8 cellular contexts compared by ENCODE assay signal in the genomic region with DNA sequence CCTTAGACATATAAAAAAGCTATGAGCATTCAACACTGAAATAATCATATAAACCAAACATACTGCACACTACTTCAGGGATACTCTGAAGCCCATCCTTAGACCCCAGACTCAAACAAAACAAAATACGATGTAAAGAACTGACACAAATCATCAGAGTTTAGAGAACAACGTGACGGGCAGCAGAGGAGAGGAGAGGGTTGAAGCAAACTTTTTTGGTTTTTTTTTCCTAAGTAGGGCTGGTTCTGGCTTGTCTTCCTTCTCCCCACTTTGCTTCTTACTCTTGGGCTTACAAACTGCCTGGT. TPM values are rescaled to one million over a fixed set of nuclear protein-coding genes. Genes with fewer than 3 reads are reported as not detected.
DNase-seq lines count a peak whose midpoint lies in the region; ATAC-seq, FAIRE-seq and TF ChIP-seq lines count a peak whose summit lies in the region.

No MANE protein-coding gene starts in this region.

- no peak for ATAC-seq in naive thymus-derived CD4-positive, alpha-beta T cell
- no peak for ATAC-seq in HG02885 (IDR thresholded peaks at IDR 0.05; ENCODE audit: poor library complexity, unreplicated experiment)
- ATAC-seq in HG03139 (IDR thresholded peaks at IDR 0.05; ENCODE audit: unreplicated experiment) = no peak

- no peaks in the 10 kb centered on the region for H3K27me3 Mint-ChIP-seq in IgD-negative memory B cell
- peaks cover 0 to 9% (median 0%) of the 10 kb centered on the region in 5 donors for H3K27me3 Mint-ChIP-seq in naive thymus-derived CD4-positive, alpha-beta T cell

- H3K4me1 Mint-ChIP-seq in IgD-negative memory B cell = peaks cover 30 to 41% (median 36%) of the 10 kb centered on the region in 3 donors
- peaks cover 14 to 28% (median 24%) of the 10 kb centered on the region in 7 donors for H3K4me1 Mint-ChIP-seq in naive thymus-derived CD4-positive, alpha-beta T cell

- H3K4me1 ChIP-seq in naive thymus-derived CD4-positive, alpha-beta T cell (ENCODE audit: control insufficient read depth in 2 of 2, insufficient read depth in 2 of 2, low read length in 2 of 2) = peaks cover 5 to 13% of the 10 kb centered on the region in 2 donors

- CTCF ChIA-PET in naive thymus-derived CD4-positive, alpha-beta T cell (lab: Charles Lee) = interaction anchor here (1.1 kb wide), 1 partner anchor 512 kb away, joined by 3 read pairs; no protein-coding TSS in a partner anchor

- no peak for DNase-seq in AG10803 (ENCODE audit: low read depth)
- peak in 1 of 9 donors; percentile 3 for DNase-seq in naive thymus-derived CD4-positive, alpha-beta T cell
- DNase-seq in HTR-8/SVneo (ENCODE audit: insufficient read length, low spot score) = no peak
- no peak for DNase-seq in foreskin melanocyte

- no peaks in the 10 kb centered on the region for H3K36me3 ChIP-seq in naive thymus-derived CD4-positive, alpha-beta T cell (ENCODE audit: control insufficient read depth in 2 of 3, insufficient read depth in 3 of 3, low read length in 3 of 3)

- H3K27me3 ChIP-seq in naive thymus-derived CD4-positive, alpha-beta T cell (ENCODE audit: control insufficient read depth in 2 of 2, insufficient read depth in 2 of 2, low read length in 2 of 2) = no peaks in the 10 kb centered on the region

- peak overlapping the region; percentile 83 to 98 (median 92) for H3K4me3 Mint-ChIP-seq in IgD-negative memory B cell
- peak overlapping the region; percentile 81 to 99 (median 95) for H3K4me3 Mint-ChIP-seq in naive thymus-derived CD4-positive, alpha-beta T cell

- POLR2A ChIA-PET in naive thymus-derived CD4-positive, alpha-beta T cell (lab: Charles Lee) = interaction anchor here (0.6 to 1.6 kb wide), 3 partner anchors 511 to 1602 kb away, joined by 3 to 5 read pairs (median 3); a partner anchor contains a TSS

- peak overlapping the region; percentile 87 to 98 (median 97) for H3K27ac Mint-ChIP-seq in IgD-negative memory B cell
- peak overlapping the region; percentile 90 to 100 (median 98) for H3K27ac Mint-ChIP-seq in naive thymus-derived CD4-positive, alpha-beta T cell

- TF ChIP-seq CTCF in AG10803 (conservative IDR thresholded peaks at IDR 0.05; ENCODE audit: low read length) = no peak

- no peaks in the 10 kb centered on the region for H3K36me3 Mint-ChIP-seq in IgD-negative memory B cell
- H3K36me3 Mint-ChIP-seq in naive thymus-derived CD4-positive, alpha-beta T cell = peaks cover 0 to 2% (median 0%) of the 10 kb centered on the region in 5 donors

- peak overlapping the region; percentile 81 for H3K27ac ChIP-seq in cingulate gyrus (ENCODE audit: low read depth, low read length)
- peak overlapping the region; percentile 60 for H3K27ac ChIP-seq in naive thymus-derived CD4-positive, alpha-beta T cell (ENCODE audit: low read depth, low read length)

- FAIRE-seq in HTR-8/SVneo (lab: Jason Lieb, UNC) = no peak

- peak overlapping the region; percentile 70 for H3K4me3 ChIP-seq in AG10803 (ENCODE audit: low read length)
- peak overlapping the region; percentile 51 for H3K4me3 ChIP-seq in naive thymus-derived CD4-positive, alpha-beta T cell (ENCODE audit: low read length)

- H3K9me3 ChIP-seq in naive thymus-derived CD4-positive, alpha-beta T cell (ENCODE audit: control insufficient read depth in 2 of 3, low read length in 3 of 3) = no peaks in the 10 kb centered on the region

- intact Hi-C loops in naive thymus-derived CD4-positive, alpha-beta T cell (cut with micrococcal nuclease) = loop anchor here (1.0 to 2.0 kb wide), 4 partner anchors 35 to 1913 kb away; a partner anchor contains a TSS

- no peaks in the 10 kb centered on the region for H3K9me3 Mint-ChIP-seq in IgD-negative memory B cell
- no peaks in the 10 kb centered on the region for H3K9me3 Mint-ChIP-seq in naive thymus-derived CD4-positive, alpha-beta T cell

RNA-seq across cellular contexts. Expression of a gene that starts 34.7 kb away (rescaled TPM):
- polyA plus RNA-seq in IgD-negative memory B cell = not detected
- total RNA-seq in naive thymus-derived CD4-positive, alpha-beta T cell = not detected
- not detected for polyA plus RNA-seq in naive thymus-derived CD4-positive, alpha-beta T cell
